Comparison of ENCODE assay signal across 14 cellular contexts in genomic region chr11:67417425-67417824, GRCh38. TPM values are rescaled to one million over a fixed set of nuclear protein-coding genes. Genes with fewer than 3 reads are reported as not detected.
DNase-seq lines count a peak whose midpoint lies in the region; ATAC-seq and TF ChIP-seq lines count a peak whose summit lies in the region.
"Had no signal": no experiment of that assay in that cellular context is flagged by ENCODE, and none has a peak within 500 bp of the region (broad histone marks: within the 10 kb centered on the region; RNA-seq: fewer than 3 reads in every experiment).

No MANE protein-coding gene starts in this region.

- no peak for TF ChIP-seq CTCF in Panc1 (IDR thresholded peaks at IDR 0.05)

- no peak overlapping the region for H3K4me3 Mint-ChIP-seq in activated CD4-positive, alpha-beta T cell treated with anti-CD3 and anti-CD28 coated beads for 36 hours
- no peak overlapping the region for H3K4me3 Mint-ChIP-seq in activated CD4-positive, alpha-beta T cell treated with anti-CD3 and anti-CD28 coated beads, Interleukin-2, amount 10 ng/mL, durations not matched to agents 7 days and 5 days
- peak overlapping the region; percentile 80 to 82 for H3K4me3 Mint-ChIP-seq in effector memory CD8-positive, alpha-beta T cell
- peak overlapping the region; percentile 87 to 88 for H3K4me3 Mint-ChIP-seq in stimulated activated naive CD8-positive, alpha-beta T cell treated with anti-CD3 and anti-CD28 coated beads, Interleukin-15, amount 100 ng/mL, for 72 hours
- H3K4me3 Mint-ChIP-seq: endodermal cell had no signal

- H3K27me3 Mint-ChIP-seq in activated CD4-positive, alpha-beta T cell treated with anti-CD3 and anti-CD28 coated beads for 36 hours, result no peaks in the 10 kb centered on the region
- H3K27me3 Mint-ChIP-seq in activated CD4-positive, alpha-beta T cell treated with anti-CD3 and anti-CD28 coated beads, Interleukin-2, amount 10 ng/mL, durations not matched to agents 7 days and 5 days, result peaks cover 1% of the 10 kb centered on the region
- H3K27me3 Mint-ChIP-seq in effector memory CD8-positive, alpha-beta T cell, result no peaks in the 10 kb centered on the region
- no peaks in the 10 kb centered on the region for H3K27me3 Mint-ChIP-seq in stimulated activated naive CD8-positive, alpha-beta T cell treated with anti-CD3 and anti-CD28 coated beads, Interleukin-15, amount 100 ng/mL, for 72 hours

- intact Hi-C loops in activated CD4-positive, alpha-beta T cell treated with anti-CD3 and anti-CD28 coated beads for 36 hours (cut with DNase I, micrococcal nuclease), result no loop called here
- intact Hi-C loops in Panc1 (cut with micrococcal nuclease; ENCODE audit: unreplicated experiment), result no loop called here

- no peaks in the 10 kb centered on the region for H3K36me3 Mint-ChIP-seq in activated CD4-positive, alpha-beta T cell treated with anti-CD3 and anti-CD28 coated beads for 36 hours (ENCODE audit: low read depth)
- peaks cover 3% of the 10 kb centered on the region for H3K36me3 Mint-ChIP-seq in activated CD4-positive, alpha-beta T cell treated with anti-CD3 and anti-CD28 coated beads, Interleukin-2, amount 10 ng/mL, durations not matched to agents 7 days and 5 days (ENCODE audit: low read depth)
- H3K36me3 Mint-ChIP-seq in effector memory CD8-positive, alpha-beta T cell (ENCODE audit: insufficient read depth), result peaks cover 18% of the 10 kb centered on the region

- H3K9me3 ChIP-seq in Panc1 (ENCODE audit: control insufficient read depth, insufficient read depth, low read depth, low read length), result no peaks in the 10 kb centered on the region
- H3K9me3 ChIP-seq: pancreas had no signal

- BruUV-seq in Panc1 (replicated peaks; lab: Mats Ljungman, UMichigan), result no TSS peak

- no peak for ATAC-seq in activated CD4-positive, alpha-beta T cell treated with anti-CD3 and anti-CD28 coated beads for 36 hours
- no peak for ATAC-seq in Panc1
- no peak for ATAC-seq in effector memory CD8-positive, alpha-beta T cell (replicated peaks)
- ATAC-seq in stimulated activated naive CD8-positive, alpha-beta T cell treated with anti-CD3 and anti-CD28 coated beads, Interleukin-15, amount 100 ng/mL, for 72 hours, result no peak
- no peak for ATAC-seq in GM19463 (IDR thresholded peaks at IDR 0.05; ENCODE audit: unreplicated experiment)
- no peak for ATAC-seq in HG02588 (IDR thresholded peaks at IDR 0.05; ENCODE audit: unreplicated experiment)
- ATAC-seq: pancreas had no signal

- POLR2A ChIA-PET in activated CD4-positive, alpha-beta T cell treated with anti-CD3 and anti-CD28 coated beads for 36 hours (lab: Charles Lee), result interaction anchor here (0.7 to 2.1 kb wide), 2 partner anchors 9 to 67 kb away, joined by 3 to 13 read pairs; no protein-coding TSS in a partner anchor
- POLR2A ChIA-PET in activated CD4-positive, alpha-beta T cell treated with anti-CD3 and anti-CD28 coated beads, Interleukin-2, amount 10 ng/mL, durations not matched to agents 7 days and 5 days (lab: Charles Lee), result no interaction called here
- POLR2A ChIA-PET in Panc1 (lab: Charles Lee), result interaction anchor here (1.9 kb wide), 1 partner anchor 16 kb away, joined by 6 read pairs; the partner anchor contains the start of gene PPP1CA

- peaks cover 60% of the 10 kb centered on the region for H3K4me1 Mint-ChIP-seq in activated CD4-positive, alpha-beta T cell treated with anti-CD3 and anti-CD28 coated beads for 36 hours
- H3K4me1 Mint-ChIP-seq in activated CD4-positive, alpha-beta T cell treated with anti-CD3 and anti-CD28 coated beads, Interleukin-2, amount 10 ng/mL, durations not matched to agents 7 days and 5 days, result peaks cover 54% of the 10 kb centered on the region
- H3K4me1 Mint-ChIP-seq in effector memory CD8-positive, alpha-beta T cell (ENCODE audit: low read depth in 2 of 2), result peaks cover 56 to 63% of the 10 kb centered on the region in 2 donors
- peaks cover 72% of the 10 kb centered on the region for H3K4me1 Mint-ChIP-seq in stimulated activated naive CD8-positive, alpha-beta T cell treated with anti-CD3 and anti-CD28 coated beads, Interleukin-15, amount 100 ng/mL, for 72 hours

- no peaks in the 10 kb centered on the region for H3K27me3 ChIP-seq in Panc1 (ENCODE audit: control insufficient read depth, insufficient read depth, low read length)
- H3K27me3 ChIP-seq: pancreas had no signal

- H3K27ac Mint-ChIP-seq in activated CD4-positive, alpha-beta T cell treated with anti-CD3 and anti-CD28 coated beads for 36 hours, result no peak overlapping the region
- H3K27ac Mint-ChIP-seq in activated CD4-positive, alpha-beta T cell treated with anti-CD3 and anti-CD28 coated beads, Interleukin-2, amount 10 ng/mL, durations not matched to agents 7 days and 5 days, result no peak overlapping the region
- peak overlapping the region; percentile 58 to 87 for H3K27ac Mint-ChIP-seq in effector memory CD8-positive, alpha-beta T cell
- H3K27ac Mint-ChIP-seq in stimulated activated naive CD8-positive, alpha-beta T cell treated with anti-CD3 and anti-CD28 coated beads, Interleukin-15, amount 100 ng/mL, for 72 hours, result peak overlapping the region in 1 of 2 donors; percentile 42
- H3K27ac Mint-ChIP-seq: endodermal cell had no signal

- CTCF ChIA-PET in activated CD4-positive, alpha-beta T cell treated with anti-CD3 and anti-CD28 coated beads for 36 hours (lab: Charles Lee), result interaction anchor here (0.7 to 4.0 kb wide), 7 partner anchors 9 to 68 kb away, joined by 3 to 34 read pairs (median 6); partner anchors contain the start of genes PPP1CA and TBC1D10C
- CTCF ChIA-PET in activated CD4-positive, alpha-beta T cell treated with anti-CD3 and anti-CD28 coated beads, Interleukin-2, amount 10 ng/mL, durations not matched to agents 7 days and 5 days (lab: Charles Lee), result interaction anchor here (1.2 to 4.0 kb wide), 7 partner anchors 9 to 57 kb away, joined by 3 to 27 read pairs (median 5); partner anchors contain the start of genes PPP1CA, PTPRCAP, RAD9A and TBC1D10C
- CTCF ChIA-PET in Panc1 (lab: Charles Lee), result interaction anchor here (0.6 kb wide), 1 partner anchor 60 kb away, joined by 3 read pairs; no protein-coding TSS in a partner anchor

- in situ Hi-C loops in Panc1 (cut with HindIII; ENCODE audit: low pct_unique_long_range_greater_than_20kb, low sequenced_read_pairs), result no loop called here

- no peaks in the 10 kb centered on the region for H3K36me3 ChIP-seq in Panc1 (ENCODE audit: control insufficient read depth, insufficient read depth, low read length)
- H3K36me3 ChIP-seq: pancreas had no signal

- peak; percentile 12 for DNase-seq in activated CD4-positive, alpha-beta T cell treated with anti-CD3 and anti-CD28 coated beads for 36 hours
- no peak for DNase-seq in activated CD4-positive, alpha-beta T cell treated with anti-CD3 and anti-CD28 coated beads, Interleukin-2, amount 10 ng/mL, durations not matched to agents 7 days and 5 days
- no peak for DNase-seq in Panc1 (ENCODE audit: low read depth, low spot score)
- no peak for DNase-seq in effector memory CD8-positive, alpha-beta T cell
- DNase-seq in stimulated activated naive CD8-positive, alpha-beta T cell treated with anti-CD3 and anti-CD28 coated beads, Interleukin-15, amount 100 ng/mL, for 72 hours, result no peak
- no peak for DNase-seq in stimulated activated CD4-positive, alpha-beta T cell treated with anti-CD3 and anti-CD28 coated beads, Interleukin-4, amount 100 ng/mL, for 1 hour
- DNase-seq: endodermal cell; NCI-H1092 treated with DMSO at 0.1 percent for 48 hours; NK-92 treated with Interleukin-12 subunit alpha and Interleukin-12 subunit beta, amount 100 ng/mL, for 24 hours; trophoblast cell had no signal

- no peaks in the 10 kb centered on the region for H3K9me3 Mint-ChIP-seq in activated CD4-positive, alpha-beta T cell treated with anti-CD3 and anti-CD28 coated beads for 36 hours (ENCODE audit: low read depth)
- no peaks in the 10 kb centered on the region for H3K9me3 Mint-ChIP-seq in activated CD4-positive, alpha-beta T cell treated with anti-CD3 and anti-CD28 coated beads, Interleukin-2, amount 10 ng/mL, durations not matched to agents 7 days and 5 days
- no peaks in the 10 kb centered on the region for H3K9me3 Mint-ChIP-seq in effector memory CD8-positive, alpha-beta T cell
- H3K9me3 Mint-ChIP-seq in stimulated activated naive CD8-positive, alpha-beta T cell treated with anti-CD3 and anti-CD28 coated beads, Interleukin-15, amount 100 ng/mL, for 72 hours, result no peaks in the 10 kb centered on the region
- H3K9me3 Mint-ChIP-seq: endodermal cell had no signal

- no peak overlapping the region for H3K4me3 ChIP-seq in Panc1 (ENCODE audit: low read depth in 2 of 2, low read length in 2 of 2)
- H3K4me3 ChIP-seq: pancreas, SJSA1 had no signal

- H3K27ac ChIP-seq in Panc1 (ENCODE audit: low read length), result peak overlapping the region; percentile 44; the same call in 1 of the 2 replicates
- H3K27ac ChIP-seq: pancreas, SJSA1 had no signal

- peaks cover 56% of the 10 kb centered on the region for H3K4me1 ChIP-seq in Panc1 (ENCODE audit: control insufficient read depth, insufficient read depth, low read length)

RNA-seq across cellular contexts. Expression of gene CARNS1, which starts 1.9 kb away (rescaled TPM):
- 1 to 10 TPM; 1.5 to 1.6 TPM for total RNA-seq in activated CD4-positive, alpha-beta T cell treated with anti-CD3 and anti-CD28 coated beads for 36 hours
- 1 to 10 TPM; 1.2 to 1.9 TPM for total RNA-seq in activated CD4-positive, alpha-beta T cell treated with anti-CD3 and anti-CD28 coated beads, Interleukin-2, amount 10 ng/mL, durations not matched to agents 7 days and 5 days
- total RNA-seq in Panc1 (2021; ENCODE audit: unreplicated experiment), result 1.0 TPM
- 1.4 TPM for polyA plus RNA-seq in Panc1 (2012; ENCODE audit: insufficient read length)
- total RNA-seq: SJSA1 had no signal

RNA-seq across cellular contexts. Expression of gene RPS6KB2, which starts 10.9 kb away (rescaled TPM):
- total RNA-seq in activated CD4-positive, alpha-beta T cell treated with anti-CD3 and anti-CD28 coated beads for 36 hours, result 10 to 100 TPM; 53.4 to 57.2 TPM
- total RNA-seq in activated CD4-positive, alpha-beta T cell treated with anti-CD3 and anti-CD28 coated beads, Interleukin-2, amount 10 ng/mL, durations not matched to agents 7 days and 5 days, result 10 to 100 TPM; 57.5 to 68.1 TPM
- 68.5 TPM for total RNA-seq in Panc1 (2021; ENCODE audit: unreplicated experiment)
- polyA plus RNA-seq in Panc1 (2012; ENCODE audit: insufficient read length), result 87.9 TPM

RNA-seq across cellular contexts. Expression of gene TBC1D10C, which starts 13.5 kb away (rescaled TPM):
- total RNA-seq in activated CD4-positive, alpha-beta T cell treated with anti-CD3 and anti-CD28 coated beads for 36 hours, result 100 to 1,000 TPM in 1 of 2 experiments, 10 to 100 TPM in 1; 83.2 to 123 TPM
- total RNA-seq in activated CD4-positive, alpha-beta T cell treated with anti-CD3 and anti-CD28 coated beads, Interleukin-2, amount 10 ng/mL, durations not matched to agents 7 days and 5 days, result 100 to 1,000 TPM; 256 to 323 TPM
- total RNA-seq in Panc1 (2021; ENCODE audit: unreplicated experiment), result 0.33 TPM
- 0.68 TPM for polyA plus RNA-seq in Panc1 (2012; ENCODE audit: insufficient read length)
- total RNA-seq: SJSA1 had no signal

RNA-seq across cellular contexts. Expression of gene PPP1CA, which starts 15.8 kb away (rescaled TPM):
- total RNA-seq in activated CD4-positive, alpha-beta T cell treated with anti-CD3 and anti-CD28 coated beads for 36 hours, result 100 to 1,000 TPM; 199 to 227 TPM
- total RNA-seq in activated CD4-positive, alpha-beta T cell treated with anti-CD3 and anti-CD28 coated beads, Interleukin-2, amount 10 ng/mL, durations not matched to agents 7 days and 5 days, result 100 to 1,000 TPM; 301 to 331 TPM
- 361 TPM for total RNA-seq in Panc1 (2021; ENCODE audit: unreplicated experiment)
- polyA plus RNA-seq in Panc1 (2012; ENCODE audit: insufficient read length), result 412 TPM

RNA-seq across cellular contexts. Expression of gene PTPRCAP, which starts 20.1 kb away (rescaled TPM):
- 10 to 100 TPM; 80.1 to 83.4 TPM for total RNA-seq in activated CD4-positive, alpha-beta T cell treated with anti-CD3 and anti-CD28 coated beads for 36 hours
- 100 to 1,000 TPM; 328 to 389 TPM for total RNA-seq in activated CD4-positive, alpha-beta T cell treated with anti-CD3 and anti-CD28 coated beads, Interleukin-2, amount 10 ng/mL, durations not matched to agents 7 days and 5 days
- 0.82 TPM for total RNA-seq in Panc1 (2021; ENCODE audit: unreplicated experiment)
- polyA plus RNA-seq in Panc1 (2012; ENCODE audit: insufficient read length), result 2.0 TPM

Comparison
In these comparisons a context has a peak if more than half of its experiments do, and no peak if none do; other contexts are left out.
1. H3K27ac Mint-ChIP-seq: peak in effector memory CD8-positive, alpha-beta T cell (2 of 2); none in activated CD4-positive, alpha-beta T cell treated with anti-CD3 and anti-CD28 coated beads for 36 hours (single experiment) and activated CD4-positive, alpha-beta T cell treated with anti-CD3 and anti-CD28 coated beads, Interleukin-2, amount 10 ng/mL, durations not matched to agents 7 days and 5 days (single experiment).
2. H3K4me3 Mint-ChIP-seq: peak in effector memory CD8-positive, alpha-beta T cell (2 of 2) and stimulated activated naive CD8-positive, alpha-beta T cell treated with anti-CD3 and anti-CD28 coated beads, Interleukin-15, amount 100 ng/mL, for 72 hours (2 of 2); none in activated CD4-positive, alpha-beta T cell treated with anti-CD3 and anti-CD28 coated beads for 36 hours (single experiment) and activated CD4-positive, alpha-beta T cell treated with anti-CD3 and anti-CD28 coated beads, Interleukin-2, amount 10 ng/mL, durations not matched to agents 7 days and 5 days (single experiment).
3. RNA of gene TBC1D10C, which starts 13.5 kb away (total RNA-seq): 256 to 323 TPM in activated CD4-positive, alpha-beta T cell treated with anti-CD3 and anti-CD28 coated beads, Interleukin-2, amount 10 ng/mL, durations not matched to agents 7 days and 5 days and 83.2 to 123 TPM in activated CD4-positive, alpha-beta T cell treated with anti-CD3 and anti-CD28 coated beads for 36 hours; 0.33 TPM in Panc1 (single experiment); every median in the first group is over 10 times any median in the second.